ENCODE assay signal across 34 cellular contexts in genomic region chr20:21835042-21835441, GRCh38.
"Had no signal": no experiment of that assay in that cellular context is flagged by ENCODE, and none has a peak within 500 bp of the region (broad histone marks: within the 10 kb centered on the region; RNA-seq: fewer than 3 reads in every experiment).

No MANE protein-coding gene starts in this region.

- DNase-seq: Karpas-422, Kasumi-1, MG63, MM.1S, MV-4-11, NCI-H1048, NCI-H1092, NCI-H1092 treated with DMSO at 0.1 percent for 48 hours, NCI-H1105, NCI-H1105 treated with DMSO at 0.1 percent for 48 hours, NCI-H1417, NCI-H1417 treated with DMSO at 0.1 percent for 48 hours, NCI-H1436, NCI-H1436 treated with DMSO at 0.1 percent for 48 hours, NCI-H146, NCI-H1694, NCI-H1694 treated with DMSO at 0.1 percent for 48 hours, NCI-H187, NCI-H187 treated with DMSO at 0.1 percent for 48 hours, NCI-H1930, NCI-H2029, NCI-H2029 treated with DMSO at 0.1 percent for 48 hours, NCI-H2081, NCI-H2081 treated with DMSO at 0.1 percent for 48 hours, NCI-H2107, NCI-H2171, NCI-H2171 treated with DMSO at 0.1 percent for 48 hours, NCI-H2227 treated with DMSO at 0.1 percent for 48 hours, NCI-H226, NCI-H345, NCI-H446, NCI-H446 treated with DMSO at 0.1 percent for 48 hours, NCI-H510A, NCI-H510A treated with DMSO at 0.1 percent for 48 hours had no signal
